In the genomic region with DNA sequence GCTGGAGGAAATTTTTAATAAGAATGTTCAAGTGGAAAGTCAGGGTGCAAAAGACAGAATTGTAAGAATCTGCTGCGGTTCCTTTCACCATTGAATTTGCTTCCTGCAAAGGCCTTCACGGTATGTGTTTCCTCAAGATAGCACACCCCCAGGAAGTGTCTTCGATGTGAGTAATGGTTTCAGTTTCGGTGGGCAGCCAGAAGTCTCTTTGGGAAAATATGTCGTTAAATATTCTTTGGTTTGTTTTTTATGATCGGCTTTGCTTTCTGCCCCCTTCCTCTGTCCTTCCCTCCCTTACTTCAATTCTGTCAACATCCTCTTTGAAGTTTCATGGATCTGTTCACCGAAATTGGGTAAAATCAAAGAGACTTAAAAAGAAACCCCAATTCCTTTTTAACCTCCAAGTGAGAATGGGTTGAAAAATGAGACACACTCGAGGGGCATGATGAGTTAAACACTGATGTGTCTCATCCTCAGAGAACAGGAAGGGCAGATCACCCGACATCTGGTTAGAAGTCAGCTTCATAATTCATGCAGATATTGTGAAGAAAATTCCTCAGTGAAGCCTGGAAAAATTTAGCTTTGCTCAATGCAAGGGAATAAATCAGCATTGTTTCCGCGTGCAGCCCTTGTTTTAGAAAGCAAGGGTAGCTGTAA, we compare ENCODE assay signal across 8 cellular contexts.
A peak's percentile ranks its signal among the peaks of the same experiment; 100 is the strongest.
DNase-seq lines count a peak whose midpoint lies in the region; TF ChIP-seq lines count a peak whose summit lies in the region.

No MANE protein-coding gene starts in this region.

- H3K4me3 ChIP-seq in AG04450 (ENCODE audit: low read depth, low read length) = peak overlapping the region; percentile 33
- H3K4me3 ChIP-seq in foreskin fibroblast (ENCODE audit: low read depth in 1 of 2, low read length in 2 of 2) = peak overlapping the region; percentile 35 to 40

- no peaks in the 10 kb centered on the region for H3K36me3 Mint-ChIP-seq in stimulated activated naive CD8-positive, alpha-beta T cell treated with anti-CD3 and anti-CD28 coated beads, Interleukin-15, Interleukin-2, amounts not matched to agents 100 ng/mL and 50 ng/mL, for 24 hours (ENCODE audit: low read depth)
- no peaks in the 10 kb centered on the region for H3K36me3 Mint-ChIP-seq in glutamatergic neuron (ENCODE audit: unreplicated experiment)

- POLR2A ChIA-PET in AG04450 (lab: Yijun Ruan, JAX) = no interaction called here

- H3K9me3 Mint-ChIP-seq in stimulated activated naive CD8-positive, alpha-beta T cell treated with anti-CD3 and anti-CD28 coated beads, Interleukin-15, Interleukin-2, amounts not matched to agents 100 ng/mL and 50 ng/mL, for 24 hours = no peaks in the 10 kb centered on the region
- H3K9me3 Mint-ChIP-seq in glutamatergic neuron (ENCODE audit: unreplicated experiment) = no peaks in the 10 kb centered on the region

- peak overlapping the region; percentile 72 for H3K27ac Mint-ChIP-seq in stimulated activated naive CD8-positive, alpha-beta T cell treated with anti-CD3 and anti-CD28 coated beads, Interleukin-15, Interleukin-2, amounts not matched to agents 100 ng/mL and 50 ng/mL, for 24 hours
- no peak overlapping the region for H3K27ac Mint-ChIP-seq in glutamatergic neuron (ENCODE audit: unreplicated experiment)

- no peaks in the 10 kb centered on the region for H3K9me3 ChIP-seq in AG04450 (ENCODE audit: control insufficient read depth, insufficient read depth, low read length)

- in situ Hi-C loops in SK-MEL-5 (cut with HindIII; ENCODE audit: low pct_unique_long_range_greater_than_20kb, low sequenced_read_pairs) = no loop called here

- H3K4me3 Mint-ChIP-seq in stimulated activated naive CD8-positive, alpha-beta T cell treated with anti-CD3 and anti-CD28 coated beads, Interleukin-15, Interleukin-2, amounts not matched to agents 100 ng/mL and 50 ng/mL, for 24 hours = peak overlapping the region; percentile 72
- H3K4me3 Mint-ChIP-seq in glutamatergic neuron (ENCODE audit: unreplicated experiment) = no peak overlapping the region

- CTCF ChIA-PET in AG04450 (lab: Charles Lee) = interaction anchor here (1.1 to 1.9 kb wide), 2 partner anchors 661 to 910 kb away, joined by 4 to 5 read pairs; no protein-coding TSS in a partner anchor

- H3K27me3 Mint-ChIP-seq in stimulated activated naive CD8-positive, alpha-beta T cell treated with anti-CD3 and anti-CD28 coated beads, Interleukin-15, Interleukin-2, amounts not matched to agents 100 ng/mL and 50 ng/mL, for 24 hours = peaks cover 7% of the 10 kb centered on the region
- H3K27me3 Mint-ChIP-seq in glutamatergic neuron (ENCODE audit: unreplicated experiment) = no peaks in the 10 kb centered on the region

- peaks cover 30% of the 10 kb centered on the region for H3K4me1 Mint-ChIP-seq in stimulated activated naive CD8-positive, alpha-beta T cell treated with anti-CD3 and anti-CD28 coated beads, Interleukin-15, Interleukin-2, amounts not matched to agents 100 ng/mL and 50 ng/mL, for 24 hours (ENCODE audit: low read depth)
- H3K4me1 Mint-ChIP-seq in glutamatergic neuron (ENCODE audit: low read depth, unreplicated experiment) = peaks cover 2% of the 10 kb centered on the region

- no peak overlapping the region for H3K27ac ChIP-seq in AG04450 (ENCODE audit: low read depth, low read length)

- TF ChIP-seq CTCF in AG04450 (IDR thresholded peaks at IDR 0.05; ENCODE audit: low read depth, low read length) = no peak
- no peak for TF ChIP-seq CTCF in GM20000 (IDR thresholded peaks at IDR 0.05; ENCODE audit: extremely low read depth, missing control alignments)
- TF ChIP-seq CTCF in foreskin fibroblast (IDR thresholded peaks at IDR 0.05; ENCODE audit: low read depth, low read length) = no peak
- TF ChIP-seq CTCF in glutamatergic neuron (IDR thresholded peaks at IDR 0.05; ENCODE audit: partially characterized antibody, unreplicated experiment) = no peak

- H3K27me3 ChIP-seq in AG04450 (ENCODE audit: control insufficient read depth, insufficient read depth, low read length) = peaks cover 3% of the 10 kb centered on the region

- DNase-seq in AG04450 (ENCODE audit: low read depth, low spot score) (no peak), GM20000 (ENCODE audit: low spot score) (peak; percentile 16), SK-MEL-5 (ENCODE audit: low read depth, low spot score) (peak; percentile 57), foreskin fibroblast (peak; percentile 42 to 54), NCI-H1048 (lab: John Stamatoyannopoulos, UW) (no peak), glutamatergic neuron (no peak), HPDE6-E6E7 (ENCODE audit: extremely low spot score) (no peak)

Comparison
In these comparisons a context has a peak if more than half of its experiments do, and no peak if none do; other contexts are left out.
1. DNase-seq: peak in GM20000 (single experiment), SK-MEL-5 (single experiment) and foreskin fibroblast (2 of 2); none in AG04450 (single experiment), NCI-H1048 (single experiment), glutamatergic neuron (single experiment) and HPDE6-E6E7 (single experiment).